In the genomic region with DNA sequence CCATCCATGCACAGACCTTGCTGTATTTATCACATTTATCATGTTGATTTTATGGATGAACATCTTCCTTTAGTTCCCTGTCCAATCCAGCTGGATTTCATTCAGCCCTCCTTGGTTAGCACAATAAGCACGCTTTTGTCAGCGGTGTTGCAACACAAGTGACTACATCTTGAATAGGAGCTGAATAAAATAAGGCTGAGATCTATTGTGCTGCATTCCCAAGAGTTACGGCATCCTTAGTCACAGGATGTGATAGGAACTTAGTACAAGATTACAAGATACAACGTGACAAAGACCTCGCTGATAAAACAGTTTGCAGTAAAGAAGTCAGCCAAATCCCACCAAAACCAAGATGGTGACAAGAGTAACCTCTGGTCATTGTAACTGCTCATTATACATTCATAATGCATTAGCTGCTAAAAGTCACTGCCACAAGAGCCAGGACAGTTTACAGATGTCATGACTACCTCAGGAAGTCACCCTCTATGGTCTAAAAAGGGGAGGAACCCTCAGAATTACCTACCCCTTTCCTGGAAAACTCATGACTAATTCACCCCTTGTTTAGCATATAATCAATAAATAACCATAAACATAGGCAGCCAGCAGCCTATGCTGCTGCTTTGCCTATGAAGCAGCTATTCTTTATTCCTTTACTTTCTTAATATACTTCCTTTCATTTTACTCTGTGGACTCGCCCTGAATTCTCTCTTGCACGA, we compare ENCODE assay signal across 30 cellular contexts.
DNase-seq lines count a peak whose midpoint lies in the region; ATAC-seq and TF ChIP-seq lines count a peak whose summit lies in the region.
"Had no signal": no experiment of that assay in that cellular context is flagged by ENCODE, and none has a peak within 500 bp of the region (broad histone marks: within the 10 kb centered on the region; RNA-seq: fewer than 3 reads in every experiment).

No MANE protein-coding gene starts in this region.

- H3K4me3 Mint-ChIP-seq in Caco-2 (ENCODE audit: unreplicated experiment) = no peak overlapping the region
- H3K4me3 Mint-ChIP-seq: activated naive CD4-positive, alpha-beta T cell treated with anti-CD3 and anti-CD28 coated beads, Interleukin-2, amount 10 ng/mL, durations not matched to agents 7 days and 5 days; CD4-positive, CD25-positive, alpha-beta regulatory T cell; memory B cell; naive B cell; stimulated activated naive CD8-positive, alpha-beta T cell treated with anti-CD3 and anti-CD28 coated beads, Interleukin-15, amount 100 ng/mL, for 72 hours; T-cell had no signal

- no peak overlapping the region for H4K91ac ChIP-seq in mesenchymal stem cell (ENCODE audit: low read length)

- no peaks in the 10 kb centered on the region for H3K36me3 Mint-ChIP-seq in Caco-2 (ENCODE audit: insufficient read depth, unreplicated experiment)
- H3K36me3 Mint-ChIP-seq: activated naive CD4-positive, alpha-beta T cell treated with anti-CD3 and anti-CD28 coated beads, Interleukin-2, amount 10 ng/mL, durations not matched to agents 7 days and 5 days; CD4-positive, CD25-positive, alpha-beta regulatory T cell; naive B cell; T-cell had no signal

- DNase-seq in AG10803 (ENCODE audit: low read depth) (peak; percentile 95), HT1080 (ENCODE audit: low read depth) (peak; percentile 93), choroid plexus epithelial cell (ENCODE audit: low read depth) (peak; percentile 84), mesenchymal stem cell (peak; percentile 64), NCI-H146 treated with DMSO at 0.1 percent for 48 hours (lab: John Stamatoyannopoulos, UW; ENCODE audit: unreplicated experiment) (no peak), SKM-1 treated with dmso at 0.1 percent for 144 hours (lab: John Stamatoyannopoulos, UW; ENCODE audit: unreplicated experiment) (no peak), Caco-2 (no peak)
- DNase-seq: activated naive CD4-positive, alpha-beta T cell treated with anti-CD3 and anti-CD28 coated beads, Interleukin-2, amount 10 ng/mL, durations not matched to agents 7 days and 5 days; activated T-cell treated with anti-CD3 and anti-CD28 coated beads, Interleukin-2, amount 50 U/mL, for 48 hours; caudate nucleus; CD4-positive, CD25-positive, alpha-beta regulatory T cell; DMS 273 treated with DMSO at 0.1 percent for 48 hours; dorsolateral prefrontal cortex; erythroblast; GF-D8; head of caudate nucleus; Karpas-422; left colon; naive B cell; NCI-H1048; NCI-H1930; NCI-H2227 treated with DMSO at 0.1 percent for 48 hours; occipital lobe; OCI-M1; SHP77 treated with DMSO at 0.1 percent for 48 hours; stimulated activated naive CD8-positive, alpha-beta T cell treated with anti-CD3 and anti-CD28 coated beads, Interleukin-15, amount 100 ng/mL, for 72 hours; T-cell; transverse colon had no signal

- H2AK5ac ChIP-seq in mesenchymal stem cell (ENCODE audit: low read length, severe bottlenecking) = no peak overlapping the region

- H3K18ac ChIP-seq in mesenchymal stem cell (ENCODE audit: low read depth in 1 of 2, low read length in 2 of 2) = no peak overlapping the region

- H3K9me3 Mint-ChIP-seq in Caco-2 (ENCODE audit: unreplicated experiment) = no peaks in the 10 kb centered on the region
- H3K9me3 Mint-ChIP-seq: memory B cell had no signal

- H3K27ac ChIP-seq in mesenchymal stem cell (ENCODE audit: low read length, poor library complexity, severe bottlenecking) = no peak overlapping the region
- H3K27ac ChIP-seq: dorsolateral prefrontal cortex, transverse colon had no signal

- H4K8ac ChIP-seq in mesenchymal stem cell (ENCODE audit: low read length) = no peak overlapping the region

- no peak overlapping the region for H3K23ac ChIP-seq in mesenchymal stem cell (ENCODE audit: low read length in 2 of 2)

- no peak overlapping the region for H2BK5ac ChIP-seq in mesenchymal stem cell (ENCODE audit: low read depth, low read length, poor library complexity, severe bottlenecking)

- H3K4me1 ChIP-seq in mesenchymal stem cell (ENCODE audit: control insufficient read depth, insufficient read depth, low read depth, low read length) = no peaks in the 10 kb centered on the region
- no peaks in the 10 kb centered on the region for H3K4me1 ChIP-seq in Caco-2
- H3K4me1 ChIP-seq: transverse colon had no signal

- H2BK15ac ChIP-seq in mesenchymal stem cell (ENCODE audit: low read depth, poor library complexity, severe bottlenecking) = no peak overlapping the region

- H2BK12ac ChIP-seq in mesenchymal stem cell (ENCODE audit: low read length in 2 of 2) = no peak overlapping the region

- H3K9me3 ChIP-seq in mesenchymal stem cell (ENCODE audit: control insufficient read depth, low read length) (no peaks in the 10 kb centered on the region), Caco-2 (no peaks in the 10 kb centered on the region)
- H3K9me3 ChIP-seq: transverse colon had no signal

- H3K4me1 Mint-ChIP-seq in Caco-2 (ENCODE audit: low read depth, unreplicated experiment) = no peaks in the 10 kb centered on the region
- H3K4me1 Mint-ChIP-seq: activated naive CD4-positive, alpha-beta T cell treated with anti-CD3 and anti-CD28 coated beads, Interleukin-2, amount 10 ng/mL, durations not matched to agents 7 days and 5 days; CD4-positive, CD25-positive, alpha-beta regulatory T cell; memory B cell; naive B cell; stimulated activated naive CD8-positive, alpha-beta T cell treated with anti-CD3 and anti-CD28 coated beads, Interleukin-15, amount 100 ng/mL, for 72 hours; T-cell had no signal

- TF ChIP-seq CTCF in AG10803 (conservative IDR thresholded peaks at IDR 0.05; ENCODE audit: low read length) (no peak), choroid plexus epithelial cell (conservative IDR thresholded peaks at IDR 0.05; ENCODE audit: low read depth, low read length) (no peak), Caco-2 (IDR thresholded peaks at IDR 0.05; ENCODE audit: insufficient read depth in 1 of 2, low read depth in 1 of 2, low read length in 1 of 2, severe bottlenecking in 1 of 2, unreplicated experiment in 1 of 2) (no peak)

- no TSS peak for BruUV-seq in Caco-2 (replicated peaks; lab: Mats Ljungman, UMichigan)

- POLR2A ChIA-PET in Caco-2 (lab: Charles Lee) = no interaction called here

- H3K27ac Mint-ChIP-seq in Caco-2 (ENCODE audit: unreplicated experiment) = no peak overlapping the region
- H3K27ac Mint-ChIP-seq: activated naive CD4-positive, alpha-beta T cell treated with anti-CD3 and anti-CD28 coated beads, Interleukin-2, amount 10 ng/mL, durations not matched to agents 7 days and 5 days; CD4-positive, CD25-positive, alpha-beta regulatory T cell; memory B cell; naive B cell; stimulated activated naive CD8-positive, alpha-beta T cell treated with anti-CD3 and anti-CD28 coated beads, Interleukin-15, amount 100 ng/mL, for 72 hours; T-cell had no signal

- H3K27me3 ChIP-seq in mesenchymal stem cell (ENCODE audit: control insufficient read depth in 1 of 2, insufficient read depth in 1 of 2, low read length in 2 of 2) = no peaks in the 10 kb centered on the region
- H3K27me3 ChIP-seq in Caco-2 (replicated peaks; ENCODE audit: control insufficient read depth, insufficient read depth, low read length) = no peaks in the 10 kb centered on the region
- H3K27me3 ChIP-seq: dorsolateral prefrontal cortex, transverse colon had no signal

- intact Hi-C loops in Caco-2 (cut with micrococcal nuclease; ENCODE audit: unreplicated experiment) = no loop called here

- no peaks in the 10 kb centered on the region for H3K27me3 Mint-ChIP-seq in Caco-2 (ENCODE audit: insufficient read depth, unreplicated experiment)
- H3K27me3 Mint-ChIP-seq: activated naive CD4-positive, alpha-beta T cell treated with anti-CD3 and anti-CD28 coated beads, Interleukin-2, amount 10 ng/mL, durations not matched to agents 7 days and 5 days; CD4-positive, CD25-positive, alpha-beta regulatory T cell; stimulated activated naive CD8-positive, alpha-beta T cell treated with anti-CD3 and anti-CD28 coated beads, Interleukin-15, amount 100 ng/mL, for 72 hours; T-cell had no signal

- H2AFZ ChIP-seq in mesenchymal stem cell (ENCODE audit: low read depth, low read length) = no peak overlapping the region

- no peak overlapping the region for H2BK120ac ChIP-seq in mesenchymal stem cell (ENCODE audit: low read depth, low read length)

- no peak overlapping the region for H3K4me2 ChIP-seq in mesenchymal stem cell (ENCODE audit: low read length, poor library complexity, severe bottlenecking)

- H3K14ac ChIP-seq in mesenchymal stem cell (ENCODE audit: low read length in 2 of 2) = no peak overlapping the region

- ATAC-seq in GM18517 (IDR thresholded peaks at IDR 0.05; ENCODE audit: unreplicated experiment) = no peak
- ATAC-seq: left colon; stimulated activated naive CD8-positive, alpha-beta T cell treated with anti-CD3 and anti-CD28 coated beads, Interleukin-15, amount 100 ng/mL, for 72 hours; T-cell had no signal

- H3K36me3 ChIP-seq in mesenchymal stem cell (ENCODE audit: control insufficient read depth in 1 of 2, insufficient read depth in 2 of 2, low read depth in 1 of 2, low read length in 2 of 2) (no peaks in the 10 kb centered on the region), Caco-2 (ENCODE audit: control insufficient read depth, insufficient read depth, low read length) (no peaks in the 10 kb centered on the region)
- H3K36me3 ChIP-seq: transverse colon had no signal

- H3K9ac ChIP-seq in mesenchymal stem cell (ENCODE audit: low read length) = no peak overlapping the region

- WGBS in mesenchymal stem cell = 78% methylated on average over 7 of the region's 7 CpGs

- H3K4me3 ChIP-seq in AG10803 (ENCODE audit: low read length) (no peak overlapping the region), choroid plexus epithelial cell (ENCODE audit: low read depth, low read length) (no peak overlapping the region), mesenchymal stem cell (ENCODE audit: insufficient read depth in 1 of 2, low read depth in 1 of 2, low read length in 2 of 2) (no peak overlapping the region), Caco-2 (ENCODE audit: low read depth, low read length) (no peak overlapping the region)
- H3K4me3 ChIP-seq: dorsolateral prefrontal cortex, transverse colon had no signal

- H3K4ac ChIP-seq in mesenchymal stem cell (ENCODE audit: low read depth in 1 of 2, low read length in 2 of 2) = no peak overlapping the region

- CTCF ChIA-PET in Caco-2 (lab: Charles Lee) = no interaction called here

- H3K79me1 ChIP-seq in mesenchymal stem cell (replicated peaks; ENCODE audit: low read length, poor library complexity, severe bottlenecking) = no peaks in the 10 kb centered on the region

Comparison
In these comparisons a context has a peak if more than half of its experiments do, and no peak if none do; other contexts are left out.
1. DNase-seq: peak in AG10803 (single experiment), HT1080 (single experiment), choroid plexus epithelial cell (single experiment) and mesenchymal stem cell (single experiment); none in NCI-H146 treated with DMSO at 0.1 percent for 48 hours (single experiment), SKM-1 treated with dmso at 0.1 percent for 144 hours (single experiment) and Caco-2 (0 of 2).